In genomic region chr17:80413771-80414507, GRCh38 we compare ENCODE assay signal across 9 cellular contexts. TPM values are rescaled to one million over a fixed set of nuclear protein-coding genes. Genes with fewer than 3 reads are reported as not detected.
DNase-seq lines count a peak whose midpoint lies in the region; ATAC-seq, FAIRE-seq and TF ChIP-seq lines count a peak whose summit lies in the region.
"Had no signal": no experiment of that assay in that cellular context is flagged by ENCODE, and none has a peak within 500 bp of the region (broad histone marks: within the 10 kb centered on the region; RNA-seq: fewer than 3 reads in every experiment).

No MANE protein-coding gene starts in this region.

- intact Hi-C loops in HepG2 (cut with micrococcal nuclease; ENCODE audit: unreplicated experiment): no loop called here

- H3K27me3 ChIP-seq in adipocyte (replicated peaks; ENCODE audit: control insufficient read depth, insufficient read depth, low read length) (no peaks in the 10 kb centered on the region), HepG2 (ENCODE audit: control insufficient read depth in 1 of 2, insufficient read depth in 2 of 2, low read length in 2 of 2) (peaks cover 0 to 2% of the 10 kb centered on the region in 2 experiments; a peak in 3 of 5 replicates)

- ATAC-seq in HepG2 (peak; percentile 20), HG02623 (IDR thresholded peaks at IDR 0.05; ENCODE audit: unreplicated experiment) (no peak)

- H3K4me3 Mint-ChIP-seq in activated naive CD4-positive, alpha-beta T cell treated with anti-CD3 and anti-CD28 coated beads, Interleukin-2, amount 10 ng/mL, durations not matched to agents 7 days and 5 days: peak overlapping the region; percentile 78
- peak overlapping the region; percentile 93 for H3K4me3 Mint-ChIP-seq in type B pancreatic cell

- no peaks in the 10 kb centered on the region; the same call in 1 of the 2 replicates for H4K20me1 ChIP-seq in HepG2 (ENCODE audit: insufficient read depth, low read length)

- CTCF ChIA-PET in activated naive CD4-positive, alpha-beta T cell treated with anti-CD3 and anti-CD28 coated beads, Interleukin-2, amount 10 ng/mL, durations not matched to agents 7 days and 5 days (lab: Charles Lee): interaction anchor here (1.6 kb wide), 1 partner anchor 556 kb away, joined by 6 read pairs; no protein-coding TSS in a partner anchor
- CTCF ChIA-PET in HepG2 (lab: Yijun Ruan, JAX; ENCODE audit: low intra/inter-chr PET ratio, low total read pairs) (no interaction called here), RWPE1 (lab: Yijun Ruan, JAX) (interaction anchor here (0.6 to 1.3 kb wide), 3 partner anchors 23 to 1682 kb away, joined by 3 to 5 read pairs (median 3); no protein-coding TSS in a partner anchor)

- no peak for TF ChIP-seq CTCF in HepG2 (CRISPR knock-in tag; IDR thresholded peaks at IDR 0.05)
- no peak for TF ChIP-seq CTCF in type B pancreatic cell (conservative IDR thresholded peaks at IDR 0.05)
- no peak for TF ChIP-seq CTCF in RWPE1 (conservative IDR thresholded peaks at IDR 0.05; ENCODE audit: low read depth)

- H3K4me3 ChIP-seq in adipocyte (ENCODE audit: low read length) (peak overlapping the region; percentile 100), HepG2 (replicated peaks in 1 of 3; ENCODE audit: insufficient read depth in 1 of 3, low read depth in 2 of 3, low read length in 3 of 3) (peak overlapping the region; percentile 72 to 99 (median 90))

- no peak for TF ChIP-seq POLR2A in HepG2 (IDR thresholded peaks at IDR 0.05; ENCODE audit: insufficient read depth in 1 of 2, low read depth in 2 of 2, low read length in 2 of 2)

- H3K36me3 Mint-ChIP-seq in activated naive CD4-positive, alpha-beta T cell treated with anti-CD3 and anti-CD28 coated beads, Interleukin-2, amount 10 ng/mL, durations not matched to agents 7 days and 5 days: peaks cover 3% of the 10 kb centered on the region
- peaks cover 8% of the 10 kb centered on the region for H3K36me3 Mint-ChIP-seq in type B pancreatic cell

- TF ChIP-seq EP300 in HepG2 (IDR thresholded peaks at IDR 0.05; ENCODE audit: low read depth in 2 of 2, low read length in 2 of 2) (no peak), HepG2 (CRISPR knock-in tag; IDR thresholded peaks at IDR 0.05; ENCODE audit: borderline replicate concordance) (no peak)

- H3K4me1 ChIP-seq in adipocyte (ENCODE audit: control insufficient read depth, insufficient read depth, low read length) (peaks cover 16% of the 10 kb centered on the region), HepG2 (ENCODE audit: insufficient read depth, low read length) (peaks cover 41% of the 10 kb centered on the region)

- in situ Hi-C loops in HepG2 (cut with HindIII; ENCODE audit: extremely low pct_ligation_motif_present, low pct_unique_long_range_greater_than_20kb): no loop called here

- POLR2A ChIA-PET in HepG2 (lab: Yijun Ruan, JAX) (interaction anchor here (2.7 kb wide), 1 partner anchor 41 kb away, joined by 10 read pairs; no protein-coding TSS in a partner anchor), RWPE1 (lab: Yijun Ruan, JAX; ENCODE audit: low non-redundant PET) (no interaction called here)

- no peak for DNase-seq in activated naive CD4-positive, alpha-beta T cell treated with anti-CD3 and anti-CD28 coated beads, Interleukin-2, amount 10 ng/mL, durations not matched to agents 7 days and 5 days
- DNase-seq in activated naive CD4-positive, alpha-beta T cell treated with anti-CD3 and anti-CD28 coated beads, Interleukin-2, amount 50 U/mL, for 16 hours: no peak
- peak; percentile 6 for DNase-seq in adipocyte (ENCODE audit: low read depth)
- DNase-seq in HepG2 (ENCODE audit: low spot score): no peak
- DNase-seq in type B pancreatic cell (ENCODE audit: extremely low spot score, unreplicated experiment): no peak
- DNase-seq in RWPE1 (ENCODE audit: low spot score): no peak
- no peak for DNase-seq in SKM-1 treated with dmso at 0.1 percent for 144 hours (lab: John Stamatoyannopoulos, UW; ENCODE audit: unreplicated experiment)
- DNase-seq: NCI-H2029 had no signal

- H3K27me3 Mint-ChIP-seq in activated naive CD4-positive, alpha-beta T cell treated with anti-CD3 and anti-CD28 coated beads, Interleukin-2, amount 10 ng/mL, durations not matched to agents 7 days and 5 days: peaks cover 36% of the 10 kb centered on the region
- H3K27me3 Mint-ChIP-seq in type B pancreatic cell: peaks cover 21% of the 10 kb centered on the region

- peaks cover 24% of the 10 kb centered on the region for H3K4me1 Mint-ChIP-seq in activated naive CD4-positive, alpha-beta T cell treated with anti-CD3 and anti-CD28 coated beads, Interleukin-2, amount 10 ng/mL, durations not matched to agents 7 days and 5 days
- H3K4me1 Mint-ChIP-seq in type B pancreatic cell (ENCODE audit: unreplicated experiment): peaks cover 27% of the 10 kb centered on the region

- H3K27ac ChIP-seq in HepG2 (ENCODE audit: extremely low read length, insufficient read depth, low read length): no peak overlapping the region
- no peak overlapping the region for H3K27ac ChIP-seq in RWPE1

- H3K4me2 ChIP-seq in HepG2 (ENCODE audit: low read depth, low read length): peak overlapping the region; percentile 93

- H3K9me3 ChIP-seq in adipocyte (ENCODE audit: control insufficient read depth, low read length): no peaks in the 10 kb centered on the region
- no peaks in the 10 kb centered on the region for H3K9me3 ChIP-seq in HepG2 (ENCODE audit: low read length)

- H3K79me2 ChIP-seq in HepG2 (ENCODE audit: insufficient read depth, low read length): peaks cover 7% of the 10 kb centered on the region

- H2AFZ ChIP-seq in HepG2 (ENCODE audit: low read length): no peak overlapping the region

- no peaks in the 10 kb centered on the region for H3K36me3 ChIP-seq in adipocyte (ENCODE audit: control insufficient read depth, insufficient read depth, low read length, severe bottlenecking)
- peaks cover 5 to 15% of the 10 kb centered on the region in 2 experiments; a peak in 2 of 5 replicates for H3K36me3 ChIP-seq in HepG2 (replicated peaks in 1 of 2; ENCODE audit: control insufficient read depth in 1 of 2, insufficient read depth in 2 of 2, low read length in 2 of 2)

- H3K9ac ChIP-seq in adipocyte (ENCODE audit: low read length): peak overlapping the region; percentile 96
- peak overlapping the region; percentile 92 for H3K9ac ChIP-seq in HepG2 (ENCODE audit: insufficient read depth, low read depth, low read length)

- TF ChIP-seq RAD21 in HepG2 (CRISPR knock-in tag; IDR thresholded peaks at IDR 0.05): no peak

- no peak for FAIRE-seq in HepG2 (lab: Jason Lieb, UNC)

- WGBS in HepG2 (ENCODE audit: low lambda C conversion rate): 15% methylated on average over 26 of the region's 26 CpGs

- no peaks in the 10 kb centered on the region for H3K9me3 Mint-ChIP-seq in activated naive CD4-positive, alpha-beta T cell treated with anti-CD3 and anti-CD28 coated beads, Interleukin-2, amount 10 ng/mL, durations not matched to agents 7 days and 5 days
- no peaks in the 10 kb centered on the region for H3K9me3 Mint-ChIP-seq in type B pancreatic cell

- H3K27ac Mint-ChIP-seq in activated naive CD4-positive, alpha-beta T cell treated with anti-CD3 and anti-CD28 coated beads, Interleukin-2, amount 10 ng/mL, durations not matched to agents 7 days and 5 days: peak overlapping the region; percentile 6
- H3K27ac Mint-ChIP-seq in type B pancreatic cell: peak overlapping the region; percentile 74

- no TSS peak for BruUV-seq in HepG2 (replicated peaks; lab: Mats Ljungman, UMichigan)

TF ChIP-seq in HepG2, 621 proteins besides CTCF, POLR2A, EP300 and RAD21 (continues in another document):
- no peak for TF ChIP-seq NR1H2 (CRISPR knock-in tag; IDR thresholded peaks at IDR 0.05; ENCODE audit: borderline replicate concordance, low read depth)
- TF ChIP-seq TEAD3 (CRISPR knock-in tag; optimal IDR thresholded peaks at IDR 0.05; ENCODE audit: borderline replicate concordance): peak; percentile 7
- TF ChIP-seq SALL2 (CRISPR knock-in tag; IDR thresholded peaks at IDR 0.05): no peak
- no peak for TF ChIP-seq EZH2 (conservative IDR thresholded peaks at IDR 0.05; ENCODE audit: low read depth, low read length)
- no peak for TF ChIP-seq ZNF121 (CRISPR knock-in tag; IDR thresholded peaks at IDR 0.05)

RNA-seq across cellular contexts. Expression of gene ENDOV, which starts 1.0 kb away (rescaled TPM):
- 15.1 and 16.0 TPM in 2 replicates for total RNA-seq in HepG2 (2016; rRNA removed; fragmentation: Illumina TruSeq; extraction: Trizol)
- total RNA-seq in HepG2 (2016; cell fraction: cytosol; rRNA removed; fragmentation: Illumina TruSeq; extraction: Trizol; ENCODE audit: low read depth): 4.7 and 13.7 TPM in 2 replicates
- total RNA-seq in HepG2 (2016; cell fraction: insoluble cytoplasmic fraction; rRNA removed; fragmentation: Illumina TruSeq; extraction: Trizol): 13.4 and 18.2 TPM in 2 replicates
- total RNA-seq in HepG2 (2016; cell fraction: membrane; rRNA removed; fragmentation: Illumina TruSeq; extraction: Trizol): 11.1 and 11.3 TPM in 2 replicates
- 12.0 and 13.2 TPM in 2 replicates for total RNA-seq in HepG2 (2016; cell fraction: nucleus; rRNA removed; fragmentation: Illumina TruSeq; extraction: Trizol)
- polyA plus RNA-seq in HepG2 (2011; rRNA removed): 17.1 and 19.8 TPM in 2 replicates
- polyA plus RNA-seq in HepG2 (2011; cell fraction: cytosol; rRNA removed): 12.3 and 17.8 TPM in 2 replicates
- polyA plus RNA-seq in HepG2 (2011; cell fraction: nucleus; rRNA removed): 45.5 and 45.6 TPM in 2 replicates
- 11.8 and 15.4 TPM in 2 replicates for polyA plus RNA-seq in HepG2 (2012)
- 5.9 and 6.8 TPM in 2 replicates for polyA plus RNA-seq in HepG2 (2016; cell fraction: cytosol; fragmentation: Illumina TruSeq; extraction: Trizol; ENCODE audit: low read depth)
- polyA plus RNA-seq in HepG2 (2016; cell fraction: insoluble cytoplasmic fraction; fragmentation: Illumina TruSeq; extraction: Trizol; ENCODE audit: low read depth): 13.7 and 14.0 TPM in 2 replicates
- polyA plus RNA-seq in HepG2 (2016; cell fraction: membrane; fragmentation: Illumina TruSeq; extraction: Trizol; ENCODE audit: low read depth): 8.4 and 8.6 TPM in 2 replicates
- 27.6 and 30.0 TPM in 2 replicates for polyA plus RNA-seq in HepG2 (2016; cell fraction: nucleus; fragmentation: Illumina TruSeq; extraction: Trizol; ENCODE audit: insufficient read depth, low read depth)
- 28.6 and 32.9 TPM in 2 replicates for polyA minus RNA-seq in HepG2 (2011; rRNA and poly(A)+ RNA removed; ENCODE audit: low replicate concordance)
- polyA minus RNA-seq in HepG2 (2011; cell fraction: cytosol; rRNA and poly(A)+ RNA removed): 5.3 and 7.2 TPM in 2 replicates
- 33.6 and 36.6 TPM in 2 replicates for polyA minus RNA-seq in HepG2 (2011; cell fraction: nucleus; rRNA and poly(A)+ RNA removed)
- 30.7 and 38.9 TPM in 2 replicates for total RNA-seq in type B pancreatic cell (ENCODE audit: low replicate concordance)
